ENCODE assay signal across 1 cellular context in genomic region chr9:135921749-135922310, GRCh38.
TF ChIP-seq lines count a peak whose summit lies in the region.

No MANE protein-coding gene starts in this region.

TF ChIP-seq in SK-N-SH treated with all-trans-retinoic acid at 6 μM for 48 hours, 23 proteins besides CTCF, POLR2A, EP300 and RAD21 (continued from another document):
- no peak for TF ChIP-seq POU6F1 (CRISPR knock-in tag; IDR thresholded peaks at IDR 0.05; ENCODE audit: borderline replicate concordance, low read depth)
- TF ChIP-seq SNAI2 (CRISPR knock-in tag; IDR thresholded peaks at IDR 0.05), result no peak
- no peak for TF ChIP-seq CREB5 (CRISPR knock-in tag; IDR thresholded peaks at IDR 0.05; ENCODE audit: low read depth)
- no peak for TF ChIP-seq ESRRG (CRISPR knock-in tag; IDR thresholded peaks at IDR 0.05)
